Comparison of ENCODE assay signal across 19 cellular contexts in the genomic region with DNA sequence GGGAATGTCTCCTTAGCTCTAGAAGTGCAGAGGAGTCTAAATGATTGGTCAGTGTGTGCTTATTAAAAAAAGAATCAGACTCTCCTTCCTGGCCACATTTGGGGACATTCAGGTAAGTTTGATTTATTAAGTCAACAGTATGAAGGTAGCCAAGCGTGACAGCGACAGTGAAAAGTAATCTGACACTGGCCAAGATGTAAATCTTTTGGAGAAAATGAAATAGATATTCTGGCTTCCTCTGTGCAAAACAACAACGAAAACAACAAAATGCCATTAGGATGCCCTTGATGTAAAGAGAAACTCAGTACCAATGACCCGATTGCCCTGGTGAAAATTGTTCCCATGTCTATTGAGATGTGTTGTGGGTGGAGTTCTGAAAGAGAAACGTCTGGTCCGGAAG.
"Had no signal": no experiment of that assay in that cellular context is flagged by ENCODE, and none has a peak within 500 bp of the region (broad histone marks: within the 10 kb centered on the region; RNA-seq: fewer than 3 reads in every experiment).

No MANE protein-coding gene starts in this region.

- H3K27me3 Mint-ChIP-seq: memory B cell; naive thymus-derived CD8-positive, alpha-beta T cell had no signal

- H3K27ac Mint-ChIP-seq: memory B cell; naive thymus-derived CD8-positive, alpha-beta T cell; progenitor cell of endocrine pancreas; stimulated activated naive B cell treated with anti-CD40 and anti-IgM and Interleukin-4, amounts not matched to agents 10 μg/mL and 1 μg/mL and 100 μg/mL, for 72 hours had no signal

- H3K4me3 Mint-ChIP-seq: memory B cell; naive thymus-derived CD8-positive, alpha-beta T cell; stimulated activated naive B cell treated with anti-CD40 and anti-IgM and Interleukin-4, amounts not matched to agents 10 μg/mL and 1 μg/mL and 100 μg/mL, for 72 hours had no signal

- H3K9me3 Mint-ChIP-seq: naive thymus-derived CD8-positive, alpha-beta T cell had no signal

- DNase-seq: heart right ventricle; islet precursor cell; left ventricle myocardium superior; naive thymus-derived CD8-positive, alpha-beta T cell; ovary; retina; right cardiac atrium; sigmoid colon; small intestine; stimulated activated CD4-positive, alpha-beta T cell treated with anti-CD3 and anti-CD28 coated beads, Interleukin-1b, Interleukin-23, amount 100 ng/mL, for 48 hours; stimulated activated CD4-positive, alpha-beta T cell treated with anti-CD3 and anti-CD28 coated beads, Interleukin-4, amount 100 ng/mL, for 1 hour; stimulated activated naive B cell treated with anti-CD40 and anti-IgM and Interleukin-4, amounts not matched to agents 10 μg/mL and 1 μg/mL and 100 μg/mL, for 72 hours; stimulated activated naive CD8-positive, alpha-beta T cell treated with anti-CD3 and anti-CD28 coated beads, Interleukin-15, Interleukin-2, amounts not matched to agents 100 U/mL and 50 U/mL, for 24 hours; stomach; testis; thyroid gland; transverse colon had no signal

- H3K4me1 Mint-ChIP-seq: naive thymus-derived CD8-positive, alpha-beta T cell; stimulated activated naive B cell treated with anti-CD40 and anti-IgM and Interleukin-4, amounts not matched to agents 10 μg/mL and 1 μg/mL and 100 μg/mL, for 72 hours had no signal

- H3K36me3 Mint-ChIP-seq: memory B cell; naive thymus-derived CD8-positive, alpha-beta T cell; stimulated activated naive B cell treated with anti-CD40 and anti-IgM and Interleukin-4, amounts not matched to agents 10 μg/mL and 1 μg/mL and 100 μg/mL, for 72 hours had no signal
